In the genomic region with DNA sequence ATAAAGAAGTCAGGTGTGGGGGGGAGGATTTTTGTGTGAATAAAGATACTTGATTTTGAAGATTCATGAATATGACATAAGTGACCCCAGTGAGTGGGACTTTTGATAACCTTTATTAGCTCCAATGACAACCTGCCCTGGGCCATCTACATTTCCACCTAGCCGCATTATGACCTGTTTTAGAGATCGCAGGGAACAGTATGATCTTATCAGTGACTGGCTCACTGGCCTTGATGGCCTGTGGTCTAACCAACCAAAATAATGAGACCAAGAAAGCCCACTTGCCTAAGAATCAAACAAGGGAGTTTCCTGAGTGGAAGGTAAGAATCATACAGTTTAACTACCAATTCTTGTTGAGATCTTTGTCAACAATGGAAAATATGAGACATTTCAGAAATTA, we compare ENCODE assay signal across 20 cellular contexts. TPM values are rescaled to one million over a fixed set of nuclear protein-coding genes. Genes with fewer than 3 reads are reported as not detected.
DNase-seq lines count a peak whose midpoint lies in the region; ATAC-seq, FAIRE-seq and TF ChIP-seq lines count a peak whose summit lies in the region.
"Had no signal": no experiment of that assay in that cellular context is flagged by ENCODE, and none has a peak within 500 bp of the region (broad histone marks: within the 10 kb centered on the region; RNA-seq: fewer than 3 reads in every experiment).

No MANE protein-coding gene starts in this region.

- peaks cover 6% of the 10 kb centered on the region in 2 donors for H3K4me1 ChIP-seq in breast epithelium
- H3K4me1 ChIP-seq in K562 (replicated peaks in 1 of 2; ENCODE audit: control insufficient read depth in 2 of 2, insufficient read depth in 2 of 2, low read length in 2 of 2), result peaks cover 10 to 20% of the 10 kb centered on the region in 2 experiments; a peak in 4 of 5 replicates

- H3K4me3 Mint-ChIP-seq in MCF 10A (ENCODE audit: unreplicated experiment), result no peak overlapping the region
- peak overlapping the region; percentile 32 to 39 for H3K4me3 Mint-ChIP-seq in stimulated activated naive CD8-positive, alpha-beta T cell treated with anti-CD3 and anti-CD28 coated beads, Interleukin-15, amount 100 ng/mL, for 72 hours
- H3K4me3 Mint-ChIP-seq: mesothelial cell of epicardium had no signal

- ATAC-seq in K562, result no peak
- ATAC-seq in stimulated activated naive CD8-positive, alpha-beta T cell treated with anti-CD3 and anti-CD28 coated beads, Interleukin-15, amount 100 ng/mL, for 72 hours, result peak; percentile 69
- ATAC-seq in HG03039 (IDR thresholded peaks at IDR 0.05; ENCODE audit: unreplicated experiment), result no peak
- ATAC-seq: esophagus mucosa; left ventricle myocardium superior; natural killer cell treated with Interleukin-12 subunit alpha and Interleukin-12 subunit beta and Interleukin-15 and Interleukin-18, amount 100 ng/mL, for 72 hours had no signal

- peaks cover 5% of the 10 kb centered on the region for H3K36me3 Mint-ChIP-seq in MCF 10A (ENCODE audit: insufficient read depth, unreplicated experiment)
- H3K36me3 Mint-ChIP-seq: mesothelial cell of epicardium; natural killer cell treated with Interleukin-12 subunit alpha and Interleukin-12 subunit beta and Interleukin-15 and Interleukin-18, amount 100 ng/mL, for 72 hours had no signal

- H3K9ac ChIP-seq in K562 (ENCODE audit: insufficient read depth in 1 of 2, low read depth in 2 of 2, low read length in 2 of 2), result no peak overlapping the region
- H3K9ac ChIP-seq: parathyroid adenoma had no signal

- in situ Hi-C loops in K562 (cut with MboI), result no loop called here

- H3K4me3 ChIP-seq in breast epithelium, result peak overlapping the region in 2 of 3 donors; percentile 49 to 57
- H3K4me3 ChIP-seq in K562, result no peak overlapping the region
- H3K4me3 ChIP-seq: HAP-1, tibial artery had no signal

- TF ChIP-seq POLR2A in breast epithelium (IDR thresholded peaks at IDR 0.05) (no peak), K562 (conservative IDR thresholded peaks at IDR 0.05) (no peak)

- CTCF ChIA-PET in MCF 10A (lab: Yijun Ruan, JAX) (interaction anchor here (0.7 to 1.7 kb wide), 2 partner anchors 14 to 318 kb away, joined by 3 to 4 read pairs; no protein-coding TSS in a partner anchor), K562 (lab: Yijun Ruan, JAX; ENCODE audit: low intra/inter-chr PET ratio) (no interaction called here)

- H2AFZ ChIP-seq in K562 (ENCODE audit: low read depth, low read length), result no peak overlapping the region
- H2AFZ ChIP-seq: parathyroid adenoma had no signal

- no peaks in the 10 kb centered on the region for H3K9me1 ChIP-seq in K562 (ENCODE audit: control insufficient read depth, insufficient read depth, low read length)

- H3K27ac ChIP-seq in breast epithelium (peak overlapping the region; percentile 67 to 71), K562 (ENCODE audit: extremely low read depth, low read depth, low read length) (no peak overlapping the region)
- H3K27ac ChIP-seq: parathyroid adenoma, tibial artery had no signal

- H3K79me2 ChIP-seq in K562 (ENCODE audit: control insufficient read depth, insufficient read depth, low read length), result no peaks in the 10 kb centered on the region
- H3K79me2 ChIP-seq: parathyroid adenoma had no signal

- WGBS in K562 (ENCODE audit: insufficient coverage, low coverage, missing lambda C conversion rate), result 29% methylated on average over 2 of the region's 2 CpGs

- H3K9me3 Mint-ChIP-seq in MCF 10A (ENCODE audit: unreplicated experiment), result no peaks in the 10 kb centered on the region
- H3K9me3 Mint-ChIP-seq in stimulated activated naive CD8-positive, alpha-beta T cell treated with anti-CD3 and anti-CD28 coated beads, Interleukin-15, amount 100 ng/mL, for 72 hours, result no peaks in the 10 kb centered on the region
- H3K9me3 Mint-ChIP-seq: mesothelial cell of epicardium; natural killer cell treated with Interleukin-12 subunit alpha and Interleukin-12 subunit beta and Interleukin-15 and Interleukin-18, amount 100 ng/mL, for 72 hours had no signal

- no peak for TF ChIP-seq RAD21 in K562 (CRISPR knock-in tag; conservative IDR thresholded peaks at IDR 0.05 in 1 of 2, IDR thresholded peaks at IDR 0.05 in 1 of 2)

- FAIRE-seq in K562 (lab: Jason Lieb, UNC), result no peak
- FAIRE-seq: frontal cortex had no signal

- BruUV-seq in MCF 10A (replicated peaks; lab: Mats Ljungman, UMichigan) (no TSS peak), K562 (replicated peaks; lab: Mats Ljungman, UMichigan) (no TSS peak)

- intact Hi-C loops in breast epithelium (cut with DNase I; ENCODE audit: low total_unique reads) (loop anchor here (10.0 kb wide), 1 partner anchor 151 kb away; the partner anchor contains the start of gene CLCC1), MCF 10A (cut with micrococcal nuclease) (loop anchor here (10.0 kb wide), 2 partner anchors 279 to 1331 kb away; partner anchors contain the start of gene SORT1), K562 (cut with micrococcal nuclease) (loop anchor here (10.0 kb wide), 3 partner anchors 149 to 1331 kb away; partner anchors contain the start of gene GPR61)

- no peak for TF ChIP-seq CTCF in breast epithelium (IDR thresholded peaks at IDR 0.05)
- no peak for TF ChIP-seq CTCF in MCF 10A (IDR thresholded peaks at IDR 0.05; ENCODE audit: unreplicated experiment)
- no peak for TF ChIP-seq CTCF in K562 (IDR thresholded peaks at IDR 0.05 in 2 of 3, conservative IDR thresholded peaks at IDR 0.05 in 1 of 3; ENCODE audit: insufficient read depth in 2 of 3, low read depth in 1 of 3, low read length in 3 of 3)

- H3K36me3 ChIP-seq in breast epithelium, result no peaks in the 10 kb centered on the region
- H3K36me3 ChIP-seq in K562 (ENCODE audit: control insufficient read depth, insufficient read depth, low read length), result no peaks in the 10 kb centered on the region
- H3K36me3 ChIP-seq: HAP-1, tibial artery had no signal

- POLR2A ChIA-PET in MCF 10A (lab: Yijun Ruan, JAX) (interaction anchor here (0.8 to 1.1 kb wide), 4 partner anchors 10 to 25 kb away, joined by 3 read pairs; partner anchors contain the start of gene TMEM167B), K562 (lab: Yijun Ruan, JAX) (interaction anchor here (0.6 to 1.4 kb wide), 6 partner anchors 11 to 166 kb away, joined by 3 to 5 read pairs (median 3); no protein-coding TSS in a partner anchor)

- H3K9me3 ChIP-seq in breast epithelium (no peaks in the 10 kb centered on the region), K562 (replicated peaks; ENCODE audit: control insufficient read depth, insufficient read depth, low read depth, low read length) (no peaks in the 10 kb centered on the region)
- H3K9me3 ChIP-seq: HAP-1, tibial artery had no signal

- H3K4me1 Mint-ChIP-seq in MCF 10A (ENCODE audit: insufficient read depth, unreplicated experiment), result peaks cover 9% of the 10 kb centered on the region
- peaks cover 39% of the 10 kb centered on the region for H3K4me1 Mint-ChIP-seq in stimulated activated naive CD8-positive, alpha-beta T cell treated with anti-CD3 and anti-CD28 coated beads, Interleukin-15, amount 100 ng/mL, for 72 hours

- DNase-seq in DMS53 (lab: John Stamatoyannopoulos, UW), result peak; percentile 19
- no peak for DNase-seq in DMS53 treated with DMSO at 0.1 percent for 48 hours (lab: John Stamatoyannopoulos, UW; ENCODE audit: unreplicated experiment)
- DNase-seq in breast epithelium (ENCODE audit: low spot score in 2 of 2), result no peak
- DNase-seq in MCF 10A (ENCODE audit: unreplicated experiment), result no peak
- peak in 2 of 4 experiments; percentile 41 to 51 for DNase-seq in K562 (ENCODE audit: extremely low read depth in 1 of 4, low spot score in 3 of 4)
- peak; percentile 49 to 67 for DNase-seq in stimulated activated naive CD8-positive, alpha-beta T cell treated with anti-CD3 and anti-CD28 coated beads, Interleukin-15, amount 100 ng/mL, for 72 hours
- no peak for DNase-seq in dermis blood vessel endothelial cell
- DNase-seq: activated gamma-delta T cell; effector memory CD4-positive, alpha-beta T cell; hippocampal formation; left ventricle myocardium superior; NCI-H2107; tibial artery had no signal

- H3K4me2 ChIP-seq in K562 (ENCODE audit: insufficient read depth, low read length), result no peak overlapping the region

- no peak for TF ChIP-seq EP300 in K562 (IDR thresholded peaks at IDR 0.05; ENCODE audit: low read length)

- H3K27me3 ChIP-seq in breast epithelium (no peaks in the 10 kb centered on the region), K562 (ENCODE audit: control insufficient read depth in 2 of 2, insufficient read depth in 2 of 2, low read length in 2 of 2) (peaks cover 0 to 6% of the 10 kb centered on the region in 2 experiments; a peak in 1 of 5 replicates)

- no peaks in the 10 kb centered on the region; the same call in 1 of the 2 replicates for H4K20me1 ChIP-seq in K562 (replicated peaks; ENCODE audit: control insufficient read depth, insufficient read depth, low read length)

- H3K27me3 Mint-ChIP-seq in MCF 10A (ENCODE audit: insufficient read depth, unreplicated experiment), result peaks cover 29% of the 10 kb centered on the region
- peaks cover 6% of the 10 kb centered on the region for H3K27me3 Mint-ChIP-seq in stimulated activated naive CD8-positive, alpha-beta T cell treated with anti-CD3 and anti-CD28 coated beads, Interleukin-15, amount 100 ng/mL, for 72 hours

- H3K27ac Mint-ChIP-seq in MCF 10A (ENCODE audit: low read depth, unreplicated experiment), result no peak overlapping the region
- H3K27ac Mint-ChIP-seq in stimulated activated naive CD8-positive, alpha-beta T cell treated with anti-CD3 and anti-CD28 coated beads, Interleukin-15, amount 100 ng/mL, for 72 hours, result peak overlapping the region; percentile 92 to 94
- H3K27ac Mint-ChIP-seq: mesothelial cell of epicardium; natural killer cell treated with Interleukin-12 subunit alpha and Interleukin-12 subunit beta and Interleukin-15 and Interleukin-18, amount 100 ng/mL, for 72 hours had no signal

RNA-seq across cellular contexts. Expression of gene ELAPOR1, which starts 1.8 kb away (rescaled TPM):
- total RNA-seq in breast epithelium (100 to 1,000 TPM in 2 of 3 donors, under 1 TPM in 1; 0.64 to 220 (median 202) TPM), MCF 10A (2022) (0.22 and 0.58 TPM in 2 replicates), K562 (2014; rRNA removed) (0.09 TPM in 1 of 2 replicates, not detected in the other), K562 (2014; rRNA removed; fragmentation: Illumina TruSeq; extraction: Trizol) (0.03 and 0.25 TPM in 2 replicates), K562 (2015; rRNA removed; fragmentation: Illumina TruSeq; extraction: Trizol) (0.04 and 0.07 TPM in 2 replicates), K562 (2021) (0.20 and 0.38 TPM in 2 replicates), dermis blood vessel endothelial cell (under 0.01 and 0.37 TPM in 2 replicates)
- total RNA-seq in K562 (2011; cell fraction: chromatin; rRNA removed; ENCODE audit: low replicate concordance), result 0.21 and 0.62 TPM in 2 replicates
- 0.13 and 0.17 TPM in 2 replicates for total RNA-seq in K562 (2011; cell fraction: nucleolus; rRNA removed)
- 0.22 TPM in 1 of 2 replicates, not detected in the other for total RNA-seq in K562 (2011; cell fraction: nucleoplasm; rRNA removed)
- polyA plus RNA-seq in K562 (2011; rRNA removed) (0.11 and 0.14 TPM in 2 replicates), K562 (2014; fragmentation: Illumina TruSeq; extraction: Trizol) (0.18 and 0.46 TPM in 2 replicates), K562 (2014; fragmentation: Nextera tagmentation; extraction: Ambion mirVana) (under 1 TPM; 0.17 to 0.21 TPM), K562 (2014; rRNA removed) (0.15 and 1.2 TPM in 2 replicates)
- 0.09 and 0.16 TPM in 2 replicates for polyA plus RNA-seq in K562 (2011; cell fraction: cytosol; rRNA removed)
- 0.24 TPM in 2 replicates for polyA plus RNA-seq in K562 (2011; cell fraction: nucleus; rRNA removed)
- 0.17 and 0.32 TPM in 2 replicates for polyA plus RNA-seq in K562 (2012)
- polyA minus RNA-seq in K562 (2011; rRNA and poly(A)+ RNA removed), result 0.09 and 0.11 TPM in 2 replicates
- polyA minus RNA-seq in K562 (2011; cell fraction: cytosol; rRNA and poly(A)+ RNA removed), result not detected in 2 replicates
- polyA minus RNA-seq in K562 (2011; cell fraction: nucleus; rRNA and poly(A)+ RNA removed), result 0.11 and 0.13 TPM in 2 replicates

RNA-seq across cellular contexts. Expression of gene TMEM167B, which starts 25.1 kb away (rescaled TPM):
- total RNA-seq in breast epithelium (10 to 100 TPM; 30.7 to 32.6 (median 32.4) TPM), MCF 10A (2022) (30.2 and 34.3 TPM in 2 replicates), K562 (2014; rRNA removed) (17.2 and 25.8 TPM in 2 replicates), K562 (2014; rRNA removed; fragmentation: Illumina TruSeq; extraction: Trizol) (32.2 and 38.2 TPM in 2 replicates), K562 (2015; rRNA removed; fragmentation: Illumina TruSeq; extraction: Trizol) (29.0 and 33.4 TPM in 2 replicates), K562 (2021) (34.1 and 35.6 TPM in 2 replicates), dermis blood vessel endothelial cell (20.3 and 23.9 TPM in 2 replicates)
- total RNA-seq in K562 (2011; cell fraction: chromatin; rRNA removed; ENCODE audit: low replicate concordance), result 18.1 and 23.4 TPM in 2 replicates
- 17.2 and 20.7 TPM in 2 replicates for total RNA-seq in K562 (2011; cell fraction: nucleolus; rRNA removed)
- 28.7 and 30.7 TPM in 2 replicates for total RNA-seq in K562 (2011; cell fraction: nucleoplasm; rRNA removed)
- polyA plus RNA-seq in K562 (2011; rRNA removed) (26.0 and 26.7 TPM in 2 replicates), K562 (2014; fragmentation: Illumina TruSeq; extraction: Trizol) (35.2 and 36.4 TPM in 2 replicates), K562 (2014; fragmentation: Nextera tagmentation; extraction: Ambion mirVana) (10 to 100 TPM; 25.0 to 36.3 TPM), K562 (2014; rRNA removed) (17.2 and 26.5 TPM in 2 replicates)
- 10.8 and 15.9 TPM in 2 replicates for polyA plus RNA-seq in K562 (2011; cell fraction: cytosol; rRNA removed)
- polyA plus RNA-seq in K562 (2011; cell fraction: nucleus; rRNA removed), result 10.9 and 18.1 TPM in 2 replicates
- polyA plus RNA-seq in K562 (2012), result 29.7 and 33.2 TPM in 2 replicates
- 17.3 and 27.7 TPM in 2 replicates for polyA minus RNA-seq in K562 (2011; rRNA and poly(A)+ RNA removed)
- polyA minus RNA-seq in K562 (2011; cell fraction: cytosol; rRNA and poly(A)+ RNA removed), result 15.3 and 18.0 TPM in 2 replicates
- 4.7 and 9.4 TPM in 2 replicates for polyA minus RNA-seq in K562 (2011; cell fraction: nucleus; rRNA and poly(A)+ RNA removed)

RNA-seq across cellular contexts. Expression of gene TAF13, which starts 39.9 kb away (rescaled TPM):
- total RNA-seq in breast epithelium (10 to 100 TPM; 23.1 to 36.4 (median 25.8) TPM), MCF 10A (2022) (76.7 and 88.2 TPM in 2 replicates), K562 (2014; rRNA removed) (22.9 and 26.6 TPM in 2 replicates), K562 (2014; rRNA removed; fragmentation: Illumina TruSeq; extraction: Trizol) (77.2 and 85.1 TPM in 2 replicates), K562 (2015; rRNA removed; fragmentation: Illumina TruSeq; extraction: Trizol) (49.2 and 52.1 TPM in 2 replicates), K562 (2021) (35.3 and 39.4 TPM in 2 replicates), dermis blood vessel endothelial cell (94.8 and 99.2 TPM in 2 replicates)
- total RNA-seq in K562 (2011; cell fraction: chromatin; rRNA removed; ENCODE audit: low replicate concordance), result 6.3 and 21.5 TPM in 2 replicates
- total RNA-seq in K562 (2011; cell fraction: nucleolus; rRNA removed), result 4.9 and 5.5 TPM in 2 replicates
- 18.3 and 30.8 TPM in 2 replicates for total RNA-seq in K562 (2011; cell fraction: nucleoplasm; rRNA removed)
- polyA plus RNA-seq in K562 (2011; rRNA removed) (35.9 and 61.5 TPM in 2 replicates), K562 (2014; fragmentation: Illumina TruSeq; extraction: Trizol) (46.7 and 57.6 TPM in 2 replicates), K562 (2014; fragmentation: Nextera tagmentation; extraction: Ambion mirVana) (10 to 100 TPM; 14.9 to 21.0 TPM), K562 (2014; rRNA removed) (38.7 and 39.6 TPM in 2 replicates)
- 2.8 and 14.0 TPM in 2 replicates for polyA plus RNA-seq in K562 (2011; cell fraction: cytosol; rRNA removed)
- polyA plus RNA-seq in K562 (2011; cell fraction: nucleus; rRNA removed), result 1.6 and 2.9 TPM in 2 replicates
- 25.8 and 65.1 TPM in 2 replicates for polyA plus RNA-seq in K562 (2012)
- 53.5 and 57.2 TPM in 2 replicates for polyA minus RNA-seq in K562 (2011; rRNA and poly(A)+ RNA removed)
- polyA minus RNA-seq in K562 (2011; cell fraction: cytosol; rRNA and poly(A)+ RNA removed), result 22.9 and 30.5 TPM in 2 replicates
- 2.6 and 5.9 TPM in 2 replicates for polyA minus RNA-seq in K562 (2011; cell fraction: nucleus; rRNA and poly(A)+ RNA removed)

Comparison
In these comparisons a context has a peak if more than half of its experiments do, and no peak if none do; other contexts are left out.
1. DNase-seq: peak in DMS53 (single experiment) and stimulated activated naive CD8-positive, alpha-beta T cell treated with anti-CD3 and anti-CD28 coated beads, Interleukin-15, amount 100 ng/mL, for 72 hours (2 of 2); none in DMS53 treated with DMSO at 0.1 percent for 48 hours (single experiment), breast epithelium (0 of 2), MCF 10A (single experiment) and dermis blood vessel endothelial cell (single experiment).